Comparison of ENCODE assay signal across 21 cellular contexts in the genomic region with DNA sequence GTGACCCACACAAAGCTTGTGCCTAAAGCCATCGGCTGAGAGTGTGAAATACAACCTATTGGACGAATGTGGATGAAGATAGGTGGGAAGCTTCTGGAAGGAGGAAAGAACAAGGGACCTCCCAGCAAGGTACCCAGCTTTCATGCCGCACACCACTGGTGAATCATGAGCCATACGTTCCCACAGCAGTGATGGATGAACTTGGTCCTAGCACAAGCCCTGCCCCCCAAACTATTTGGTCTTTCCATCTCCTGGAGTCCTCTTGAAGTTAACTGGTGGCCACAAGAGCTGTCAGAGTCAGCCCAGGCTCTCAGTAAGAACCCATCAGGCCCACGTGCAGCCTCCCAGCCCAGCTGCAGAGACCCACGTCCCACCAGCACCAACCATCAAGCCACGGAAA.
"Had no signal": no experiment of that assay in that cellular context is flagged by ENCODE, and none has a peak within 500 bp of the region (broad histone marks: within the 10 kb centered on the region; RNA-seq: fewer than 3 reads in every experiment).

No MANE protein-coding gene starts in this region.

- H3K9me3 Mint-ChIP-seq: neural crest cell had no signal

- H3K4me2 ChIP-seq: smooth muscle cell had no signal

- H3K27ac Mint-ChIP-seq: naive thymus-derived CD4-positive, alpha-beta T cell; progenitor cell of endocrine pancreas; stimulated activated memory B cell treated with anti-CD40 and anti-IgM and Interleukin-4, amounts not matched to agents 10 μg/mL and 1 μg/mL and 100 μg/mL, for 72 hours; stimulated activated naive CD8-positive, alpha-beta T cell treated with anti-CD3 and anti-CD28 coated beads, Interleukin-15, amount 100 ng/mL, for 72 hours had no signal

- H3K36me3 ChIP-seq: ovary had no signal

- H3K4me1 Mint-ChIP-seq: naive thymus-derived CD4-positive, alpha-beta T cell; stimulated activated memory B cell treated with anti-CD40 and anti-IgM and Interleukin-4, amounts not matched to agents 10 μg/mL and 1 μg/mL and 100 μg/mL, for 72 hours; stimulated activated naive CD8-positive, alpha-beta T cell treated with anti-CD3 and anti-CD28 coated beads, Interleukin-15, amount 100 ng/mL, for 72 hours had no signal

- H3K27ac ChIP-seq: ovary, upper lobe of right lung, vagina had no signal

- DNase-seq: cortex of kidney; dorsolateral prefrontal cortex; effector CD8-positive, alpha-beta T cell; foreskin melanocyte; heart right ventricle; hypothalamus; kidney glomerular epithelial cell; mammary epithelial cell; naive thymus-derived CD4-positive, alpha-beta T cell; ovary; right cardiac atrium; stimulated activated CD4-positive, alpha-beta T cell treated with anti-CD3 and anti-CD28 coated beads, Interleukin-4, amount 100 ng/mL, for 24 hours; stimulated activated naive CD8-positive, alpha-beta T cell treated with anti-CD3 and anti-CD28 coated beads, Interleukin-15, amount 100 ng/mL, for 72 hours; substantia nigra; upper lobe of right lung had no signal

- H3K27me3 Mint-ChIP-seq: progenitor cell of endocrine pancreas; stimulated activated memory B cell treated with anti-CD40 and anti-IgM and Interleukin-4, amounts not matched to agents 10 μg/mL and 1 μg/mL and 100 μg/mL, for 72 hours; stimulated activated naive CD8-positive, alpha-beta T cell treated with anti-CD3 and anti-CD28 coated beads, Interleukin-15, amount 100 ng/mL, for 72 hours had no signal

- ATAC-seq: heart right ventricle; naive thymus-derived CD4-positive, alpha-beta T cell; right cardiac atrium; stimulated activated memory B cell treated with anti-CD40 and anti-IgM and Interleukin-4, amounts not matched to agents 10 μg/mL and 1 μg/mL and 100 μg/mL, for 72 hours; stimulated activated naive CD8-positive, alpha-beta T cell treated with anti-CD3 and anti-CD28 coated beads, Interleukin-15, amount 100 ng/mL, for 72 hours; upper lobe of right lung had no signal

- H3K4me3 Mint-ChIP-seq: naive thymus-derived CD4-positive, alpha-beta T cell; neural crest cell; stimulated activated memory B cell treated with anti-CD40 and anti-IgM and Interleukin-4, amounts not matched to agents 10 μg/mL and 1 μg/mL and 100 μg/mL, for 72 hours; stimulated activated naive CD8-positive, alpha-beta T cell treated with anti-CD3 and anti-CD28 coated beads, Interleukin-15, amount 100 ng/mL, for 72 hours had no signal

- H3K27me3 ChIP-seq: dorsolateral prefrontal cortex, heart right ventricle, ovary, upper lobe of right lung, vagina had no signal

- H3K4me3 ChIP-seq: dorsolateral prefrontal cortex, heart right ventricle, ovary, smooth muscle cell, thoracic aorta, upper lobe of right lung, vagina had no signal

- H3K9me3 ChIP-seq: heart right ventricle, ovary, thoracic aorta, upper lobe of right lung, vagina had no signal
